10 cellular contexts compared by ENCODE assay signal in genomic region chr15:51917493-51917892, GRCh38. TPM values are rescaled to one million over a fixed set of nuclear protein-coding genes. Genes with fewer than 3 reads are reported as not detected.
DNase-seq lines count a peak whose midpoint lies in the region; ATAC-seq and FAIRE-seq lines count a peak whose summit lies in the region.
"Had no signal": no experiment of that assay in that cellular context is flagged by ENCODE, and none has a peak within 500 bp of the region (broad histone marks: within the 10 kb centered on the region; RNA-seq: fewer than 3 reads in every experiment).

No MANE protein-coding gene starts in this region.

- no peaks in the 10 kb centered on the region for H3K4me1 Mint-ChIP-seq in activated naive CD8-positive, alpha-beta T cell treated with anti-CD3 and anti-CD28 coated beads, Interleukin-2, amount 10 ng/mL, durations not matched to agents 7 days and 5 days
- H3K4me1 Mint-ChIP-seq in activated naive CD8-positive, alpha-beta T cell treated with anti-CD3 and anti-CD28 coated beads for 36 hours = no peaks in the 10 kb centered on the region
- no peaks in the 10 kb centered on the region for H3K4me1 Mint-ChIP-seq in T-cell
- H3K4me1 Mint-ChIP-seq: activated B cell treated with CpG ODN at 0.5 μM for 24 hours had no signal

- DNase-seq in activated naive CD8-positive, alpha-beta T cell treated with anti-CD3 and anti-CD28 coated beads, Interleukin-2, amount 10 ng/mL, durations not matched to agents 7 days and 5 days = no peak
- no peak for DNase-seq in activated naive CD8-positive, alpha-beta T cell treated with anti-CD3 and anti-CD28 coated beads for 36 hours
- DNase-seq in NCI-H2107 treated with DMSO at 0.1 percent for 48 hours (lab: John Stamatoyannopoulos, UW; ENCODE audit: unreplicated experiment) (peak; percentile 15), cerebellar cortex (ENCODE audit: low spot score) (peak; percentile 41), small intestine (peak; percentile 42), anterior cingulate cortex (lab: John Stamatoyannopoulos, UW) (no peak), T-cell (no peak)
- DNase-seq in stimulated activated naive CD4-positive, alpha-beta T cell (lab: John Stamatoyannopoulos, UW) = no peak
- DNase-seq: activated B cell treated with CpG ODN at 0.5 μM for 24 hours had no signal

- no peaks in the 10 kb centered on the region for H3K9me3 Mint-ChIP-seq in activated naive CD8-positive, alpha-beta T cell treated with anti-CD3 and anti-CD28 coated beads, Interleukin-2, amount 10 ng/mL, durations not matched to agents 7 days and 5 days
- no peaks in the 10 kb centered on the region for H3K9me3 Mint-ChIP-seq in activated naive CD8-positive, alpha-beta T cell treated with anti-CD3 and anti-CD28 coated beads for 36 hours
- no peaks in the 10 kb centered on the region for H3K9me3 Mint-ChIP-seq in T-cell
- H3K9me3 Mint-ChIP-seq: activated B cell treated with CpG ODN at 0.5 μM for 24 hours had no signal

- peak; percentile 54 for ATAC-seq in activated naive CD8-positive, alpha-beta T cell treated with anti-CD3 and anti-CD28 coated beads, Interleukin-2, amount 10 ng/mL, durations not matched to agents 7 days and 5 days (ENCODE audit: low read depth)
- ATAC-seq in T-cell (replicated peaks in 1 of 4) = no peak

- POLR2A ChIA-PET in activated naive CD8-positive, alpha-beta T cell treated with anti-CD3 and anti-CD28 coated beads, Interleukin-2, amount 10 ng/mL, durations not matched to agents 7 days and 5 days (lab: Charles Lee) = interaction anchor here (0.7 kb wide), 1 partner anchor 552 kb away, joined by 6 read pairs; no protein-coding TSS in a partner anchor
- POLR2A ChIA-PET in T-cell (lab: Charles Lee) = interaction anchor here in 1 of 2 donors (0.6 kb wide), 1 partner anchor 268 kb away, joined by 3 read pairs; no protein-coding TSS in a partner anchor

- H3K4me3 ChIP-seq in small intestine (ENCODE audit: low read depth in 1 of 2, low read length in 2 of 2) = no peak overlapping the region

- H3K36me3 ChIP-seq in small intestine (ENCODE audit: control insufficient read depth in 2 of 2, insufficient read depth in 2 of 2, low read length in 2 of 2) = peaks cover 12 to 13% of the 10 kb centered on the region in 2 donors

- no peaks in the 10 kb centered on the region for H3K4me1 ChIP-seq in small intestine (ENCODE audit: control insufficient read depth in 2 of 2, insufficient read depth in 1 of 2, low read depth in 1 of 2, low read length in 1 of 2)

- H3K27ac Mint-ChIP-seq in activated naive CD8-positive, alpha-beta T cell treated with anti-CD3 and anti-CD28 coated beads, Interleukin-2, amount 10 ng/mL, durations not matched to agents 7 days and 5 days = no peak overlapping the region
- no peak overlapping the region for H3K27ac Mint-ChIP-seq in activated naive CD8-positive, alpha-beta T cell treated with anti-CD3 and anti-CD28 coated beads for 36 hours
- H3K27ac Mint-ChIP-seq in T-cell = peak overlapping the region in 1 of 2 donors; percentile 11
- H3K27ac Mint-ChIP-seq: activated B cell treated with CpG ODN at 0.5 μM for 24 hours had no signal

- FAIRE-seq in small intestine (lab: Jason Lieb, UNC) = no peak
- FAIRE-seq: GM18507 had no signal

- peaks cover 9% of the 10 kb centered on the region for H3K36me3 Mint-ChIP-seq in activated naive CD8-positive, alpha-beta T cell treated with anti-CD3 and anti-CD28 coated beads, Interleukin-2, amount 10 ng/mL, durations not matched to agents 7 days and 5 days
- H3K36me3 Mint-ChIP-seq in activated naive CD8-positive, alpha-beta T cell treated with anti-CD3 and anti-CD28 coated beads for 36 hours = peaks cover 3% of the 10 kb centered on the region
- peaks cover 18% of the 10 kb centered on the region for H3K36me3 Mint-ChIP-seq in T-cell

- H3K27ac ChIP-seq in small intestine (ENCODE audit: low read depth in 1 of 2, low read length in 1 of 2) = no peak overlapping the region

- no peaks in the 10 kb centered on the region for H3K27me3 ChIP-seq in small intestine (ENCODE audit: control insufficient read depth in 2 of 2, insufficient read depth in 2 of 2, low read length in 2 of 2)

- no peaks in the 10 kb centered on the region for H3K9me3 ChIP-seq in small intestine (ENCODE audit: control insufficient read depth, low read depth)

- WGBS in small intestine, 3 donors = 88 to 93% (median 90%) methylated on average over 2 of the region's 2 CpGs

- no peak overlapping the region for H3K4me3 Mint-ChIP-seq in activated naive CD8-positive, alpha-beta T cell treated with anti-CD3 and anti-CD28 coated beads, Interleukin-2, amount 10 ng/mL, durations not matched to agents 7 days and 5 days
- no peak overlapping the region for H3K4me3 Mint-ChIP-seq in activated naive CD8-positive, alpha-beta T cell treated with anti-CD3 and anti-CD28 coated beads for 36 hours
- H3K4me3 Mint-ChIP-seq in T-cell = no peak overlapping the region
- H3K4me3 Mint-ChIP-seq: activated B cell treated with CpG ODN at 0.5 μM for 24 hours had no signal

- CTCF ChIA-PET in T-cell (lab: Charles Lee) = interaction anchor here (0.5 to 0.7 kb wide), 3 partner anchors 11 to 812 kb away, joined by 4 to 6 read pairs (median 5); no protein-coding TSS in a partner anchor

- no peaks in the 10 kb centered on the region for H3K27me3 Mint-ChIP-seq in activated naive CD8-positive, alpha-beta T cell treated with anti-CD3 and anti-CD28 coated beads, Interleukin-2, amount 10 ng/mL, durations not matched to agents 7 days and 5 days
- no peaks in the 10 kb centered on the region for H3K27me3 Mint-ChIP-seq in activated naive CD8-positive, alpha-beta T cell treated with anti-CD3 and anti-CD28 coated beads for 36 hours
- no peaks in the 10 kb centered on the region for H3K27me3 Mint-ChIP-seq in T-cell
- H3K27me3 Mint-ChIP-seq: activated B cell treated with CpG ODN at 0.5 μM for 24 hours had no signal

RNA-seq across cellular contexts. Expression of gene LEO1, which starts 54.1 kb away (rescaled TPM):
- 10 to 100 TPM; 26.5 to 28.3 TPM for total RNA-seq in activated naive CD8-positive, alpha-beta T cell treated with anti-CD3 and anti-CD28 coated beads, Interleukin-2, amount 10 ng/mL, durations not matched to agents 7 days and 5 days
- total RNA-seq in activated naive CD8-positive, alpha-beta T cell treated with anti-CD3 and anti-CD28 coated beads for 36 hours = 10 to 100 TPM; 31.8 to 32.2 TPM
- 10 to 100 TPM; 14.3 to 21.7 (median 19.9) TPM for polyA plus RNA-seq in small intestine
- total RNA-seq in T-cell = 10 to 100 TPM in 4 of 5 donors, 1 to 10 TPM in 1; 8.6 to 20.2 (median 16.7) TPM

Comparison
In these comparisons a context has a peak if more than half of its experiments do, and no peak if none do; other contexts are left out.
1. DNase-seq: peak in NCI-H2107 treated with DMSO at 0.1 percent for 48 hours (single experiment), cerebellar cortex (single experiment) and small intestine (single experiment); none in activated naive CD8-positive, alpha-beta T cell treated with anti-CD3 and anti-CD28 coated beads, Interleukin-2, amount 10 ng/mL, durations not matched to agents 7 days and 5 days (single experiment), activated naive CD8-positive, alpha-beta T cell treated with anti-CD3 and anti-CD28 coated beads for 36 hours (single experiment), anterior cingulate cortex (0 of 58), stimulated activated naive CD4-positive, alpha-beta T cell (0 of 6) and T-cell (0 of 34).